In the genomic region with DNA sequence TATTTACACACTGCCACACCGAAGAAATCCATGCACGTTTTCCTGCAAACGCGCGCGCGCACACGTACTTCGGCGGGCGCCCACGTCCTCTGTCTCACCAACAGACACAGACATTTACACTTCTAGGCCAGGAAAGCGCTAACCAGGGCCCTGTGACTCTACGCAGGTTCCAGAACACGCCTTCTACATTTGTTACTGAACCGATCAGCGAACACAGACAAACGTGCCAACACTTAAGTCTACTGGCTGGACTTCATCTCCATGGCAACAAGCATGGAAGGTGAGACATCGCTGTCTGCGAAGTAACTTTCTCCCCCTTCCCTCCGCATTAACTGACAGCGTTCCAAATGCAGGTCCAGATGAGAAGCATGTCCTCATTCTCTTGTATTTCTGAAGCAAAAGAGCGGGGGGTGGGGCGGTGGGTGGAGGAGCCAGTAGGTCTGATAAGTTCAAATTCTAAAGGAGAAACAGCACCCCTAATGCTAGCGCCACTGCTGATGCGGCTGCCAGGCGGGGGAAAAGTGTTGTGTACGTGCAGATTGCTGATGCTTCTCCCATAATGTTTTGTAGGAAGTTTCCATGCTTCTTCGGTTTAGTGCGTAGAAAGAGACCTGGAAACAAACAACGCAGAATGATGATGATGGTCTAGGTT, we compare ENCODE assay signal across 13 cellular contexts. TPM values are rescaled to one million over a fixed set of nuclear protein-coding genes. Genes with fewer than 3 reads are reported as not detected.
A peak's percentile ranks its signal among the peaks of the same experiment; 100 is the strongest.
DNase-seq lines count a peak whose midpoint lies in the region; ATAC-seq, FAIRE-seq and TF ChIP-seq lines count a peak whose summit lies in the region.
"Had no signal": no experiment of that assay in that cellular context is flagged by ENCODE, and none has a peak within 500 bp of the region (broad histone marks: within the 10 kb centered on the region; RNA-seq: fewer than 3 reads in every experiment).

A gene (plus strand): TSS at position 92 of the 652 bp plus-strand sequence. CDS start 9,636 bp downstream, outside the sequence.

- no peak within 1 kb of the TSS for H2AFZ ChIP-seq in GM12878 (ENCODE audit: control insufficient read depth, low read depth, low read length)

- intact Hi-C loops in GM12878 (cut with micrococcal nuclease; ENCODE audit: unreplicated experiment) = no loop called here
- intact Hi-C loops in left colon (cut with DNase I, micrococcal nuclease) = no loop called here

- CTCF ChIA-PET in GM12878 (lab: Yijun Ruan, JAX) = no interaction called here
- CTCF ChIA-PET in activated CD4-positive, alpha-beta memory T cell treated with anti-CD3 and anti-CD28 coated beads, Interleukin-2, amount 10 ng/mL, durations not matched to agents 7 days and 5 days (lab: Charles Lee) = no interaction called here

- peaks cover 33% of the 10 kb centered on the region for H3K27me3 Mint-ChIP-seq in activated T-cell treated with anti-CD3 and anti-CD28 coated beads, Interleukin-2, amount 50 U/mL, for 72 hours (ENCODE audit: low read depth)
- H3K27me3 Mint-ChIP-seq in activated CD4-positive, alpha-beta memory T cell treated with anti-CD3 and anti-CD28 coated beads, Interleukin-2, amount 10 ng/mL, durations not matched to agents 7 days and 5 days = peaks cover 18% of the 10 kb centered on the region

- H4K20me1 ChIP-seq in GM12878 (ENCODE audit: control insufficient read depth, insufficient read depth) = no peaks in the 10 kb centered on the region

- H3K27ac Mint-ChIP-seq in activated T-cell treated with anti-CD3 and anti-CD28 coated beads, Interleukin-2, amount 50 U/mL, for 72 hours = no peak within 1 kb of the TSS
- no peak within 1 kb of the TSS for H3K27ac Mint-ChIP-seq in activated CD4-positive, alpha-beta memory T cell treated with anti-CD3 and anti-CD28 coated beads, Interleukin-2, amount 10 ng/mL, durations not matched to agents 7 days and 5 days

- no peak for TF ChIP-seq RAD21 in GM12878 (IDR thresholded peaks at IDR 0.05; ENCODE audit: insufficient read depth, low read depth, low read length)

- in situ Hi-C loops in GM12878 (cut with MboI) (no loop called here), KBM-7 (cut with MboI; ENCODE audit: low pct_unique_long_range_greater_than_20kb, low sequenced_read_pairs) (no loop called here)

- 45% methylated on average over 31 of the region's 31 CpGs for WGBS in GM12878 (ENCODE audit: insufficient coverage, insufficient replicate concordance, low lambda C conversion rate, missing lambda C conversion rate)

- no peak within 1 kb of the TSS for H3K4me2 ChIP-seq in GM12878 (ENCODE audit: control insufficient read depth, insufficient read depth)

- H3K4me3 Mint-ChIP-seq in activated T-cell treated with anti-CD3 and anti-CD28 coated beads, Interleukin-2, amount 50 U/mL, for 72 hours = peak within 1 kb of the TSS; percentile 54 to 76
- no peak within 1 kb of the TSS for H3K4me3 Mint-ChIP-seq in activated CD4-positive, alpha-beta memory T cell treated with anti-CD3 and anti-CD28 coated beads, Interleukin-2, amount 10 ng/mL, durations not matched to agents 7 days and 5 days

- FAIRE-seq in GM12878 (lab: Jason Lieb, UNC) = peak; percentile 47

- no peaks in the 10 kb centered on the region for H3K4me1 ChIP-seq in GM12878 (ENCODE audit: control insufficient read depth, insufficient read depth, low read length)
- H3K4me1 ChIP-seq in thoracic aorta (ENCODE audit: control insufficient read depth in 1 of 2, low read depth in 2 of 2) = no peaks in the 10 kb centered on the region
- H3K4me1 ChIP-seq: right lobe of liver had no signal

- no peaks in the 10 kb centered on the region for H3K79me2 ChIP-seq in GM12878 (ENCODE audit: control insufficient read depth, insufficient read depth, low read length)

- peaks cover 8% of the 10 kb centered on the region for H3K4me1 Mint-ChIP-seq in activated T-cell treated with anti-CD3 and anti-CD28 coated beads, Interleukin-2, amount 50 U/mL, for 72 hours (ENCODE audit: low read depth)
- peaks cover 3% of the 10 kb centered on the region for H3K4me1 Mint-ChIP-seq in activated CD4-positive, alpha-beta memory T cell treated with anti-CD3 and anti-CD28 coated beads, Interleukin-2, amount 10 ng/mL, durations not matched to agents 7 days and 5 days

- no peak within 1 kb of the TSS for H3K9ac ChIP-seq in GM12878 (ENCODE audit: control insufficient read depth, insufficient read depth, low read length)

- H3K9me3 Mint-ChIP-seq in activated T-cell treated with anti-CD3 and anti-CD28 coated beads, Interleukin-2, amount 50 U/mL, for 72 hours = peaks cover 3% of the 10 kb centered on the region in 2 donors
- no peaks in the 10 kb centered on the region for H3K9me3 Mint-ChIP-seq in activated CD4-positive, alpha-beta memory T cell treated with anti-CD3 and anti-CD28 coated beads, Interleukin-2, amount 10 ng/mL, durations not matched to agents 7 days and 5 days

- RAD21 ChIA-PET in GM12878 (lab: Charles Lee; ENCODE audit: unreplicated experiment) = no interaction called here

- no peak within 1 kb of the TSS for H3K27ac ChIP-seq in GM12878 (ENCODE audit: control insufficient read depth, insufficient read depth)
- H3K27ac ChIP-seq in thoracic aorta = no peak within 1 kb of the TSS
- H3K27ac ChIP-seq: C4-2B, right lobe of liver, SK-N-MC, suprapubic skin had no signal

- ATAC-seq in activated T-cell treated with anti-CD3 and anti-CD28 coated beads, Interleukin-2, amount 50 U/mL, for 72 hours (replicated peaks in 1 of 2) = no peak
- ATAC-seq in GM12878 = no peak
- ATAC-seq in left colon = peak; percentile 75
- ATAC-seq in thoracic aorta (ENCODE audit: insufficient number of reproducible peaks, low FRiP score, low read depth) = no peak

- TF ChIP-seq CTCF in GM12878 (IDR thresholded peaks at IDR 0.05 in 2 of 3, conservative IDR thresholded peaks at IDR 0.05 in 1 of 3; ENCODE audit: control insufficient read depth in 2 of 3, extremely low read depth in 1 of 3, insufficient read depth in 1 of 3, low read depth in 3 of 3, low read length in 3 of 3) = no peak
- no peak for TF ChIP-seq CTCF in thoracic aorta (IDR thresholded peaks at IDR 0.05)

- H3K36me3 ChIP-seq in GM12878 (ENCODE audit: control insufficient read depth in 2 of 2, insufficient read depth in 2 of 2, low read length in 1 of 2) = no peaks in the 10 kb centered on the region
- H3K36me3 ChIP-seq in thoracic aorta = no peaks in the 10 kb centered on the region
- H3K36me3 ChIP-seq: MG63, right lobe of liver, suprapubic skin had no signal

- DNase-seq in activated T-cell treated with anti-CD3 and anti-CD28 coated beads, Interleukin-2, amount 50 U/mL, for 72 hours = no peak
- no peak for DNase-seq in activated T-cell treated with anti-CD3 and anti-CD28 coated beads, Interleukin-2, amount 50 U/mL, for 48 hours
- DNase-seq in GM12878 (ENCODE audit: low read depth, low spot score) (no peak), left colon (peak in 1 of 2 donors; percentile 8), thoracic aorta (ENCODE audit: low spot score) (no peak), KBM-7 (no peak), H4 (ENCODE audit: low spot score) (no peak)
- DNase-seq in activated CD4-positive, alpha-beta memory T cell treated with anti-CD3 and anti-CD28 coated beads, Interleukin-2, amount 10 ng/mL, durations not matched to agents 7 days and 5 days = no peak

- H3K27me3 ChIP-seq in GM12878 (replicated peaks in 1 of 2; ENCODE audit: control insufficient read depth in 2 of 2, insufficient read depth in 2 of 2, low read length in 1 of 2) (no peaks in the 10 kb centered on the region), thoracic aorta (replicated peaks; ENCODE audit: insufficient read depth) (no peaks in the 10 kb centered on the region)
- H3K27me3 ChIP-seq: right lobe of liver had no signal

- no TSS peak for BruUV-seq in GM12878 (replicated peaks; lab: Mats Ljungman, UMichigan)

- POLR2A ChIA-PET in GM12878 (lab: Charles Lee) = no interaction called here
- POLR2A ChIA-PET in activated CD4-positive, alpha-beta memory T cell treated with anti-CD3 and anti-CD28 coated beads, Interleukin-2, amount 10 ng/mL, durations not matched to agents 7 days and 5 days (lab: Charles Lee) = no interaction called here

- H3K36me3 Mint-ChIP-seq in activated T-cell treated with anti-CD3 and anti-CD28 coated beads, Interleukin-2, amount 50 U/mL, for 72 hours (ENCODE audit: insufficient read depth in 2 of 2) = peaks cover 0 to 3% of the 10 kb centered on the region in 2 donors
- no peaks in the 10 kb centered on the region for H3K36me3 Mint-ChIP-seq in activated CD4-positive, alpha-beta memory T cell treated with anti-CD3 and anti-CD28 coated beads, Interleukin-2, amount 10 ng/mL, durations not matched to agents 7 days and 5 days (ENCODE audit: low read depth)

- H3K9me3 ChIP-seq in GM12878 (replicated peaks; ENCODE audit: control insufficient read depth, insufficient read depth, low read length) = no peaks in the 10 kb centered on the region
- H3K9me3 ChIP-seq in thoracic aorta = no peaks in the 10 kb centered on the region
- H3K9me3 ChIP-seq: MG63, right lobe of liver, suprapubic skin had no signal

- SMC1A ChIA-PET in GM12878 (lab: Charles Lee; ENCODE audit: uncharacterized antibody, unreplicated experiment) = no interaction called here

- H3K4me3 ChIP-seq in GM12878 = no peak within 1 kb of the TSS
- peak within 1 kb of the TSS; percentile 2 for H3K4me3 ChIP-seq in thoracic aorta
- H3K4me3 ChIP-seq: MG63, right lobe of liver, SK-N-MC, suprapubic skin had no signal

- TF ChIP-seq POLR2A in GM12878 (IDR thresholded peaks at IDR 0.05; ENCODE audit: low read depth, low read length) = no peak

- TF ChIP-seq EP300 in GM12878 (IDR thresholded peaks at IDR 0.05; ENCODE audit: borderline replicate concordance in 1 of 2, control insufficient read depth in 1 of 2, low read depth in 2 of 2, low read length in 2 of 2) = no peak

RNA-seq across cellular contexts. Expression of the gene that starts here (rescaled TPM):
- total RNA-seq in activated T-cell treated with anti-CD3 and anti-CD28 coated beads, Interleukin-2, amount 50 U/mL, for 72 hours = not detected
- not detected in 2 replicates for total RNA-seq in GM12878 (2013; cell fraction: nucleolus; rRNA removed)
- not detected in 2 replicates for total RNA-seq in GM12878 (2014; rRNA removed)
- total RNA-seq in GM12878 (2014; rRNA removed; fragmentation: Illumina TruSeq; extraction: Trizol) = 0.09 TPM in 1 of 2 replicates, not detected in the other
- total RNA-seq in GM12878 (2021) = not detected in 2 replicates
- not detected for polyA plus RNA-seq in GM12878 (2011; ENCODE audit: low read depth)
- not detected in 2 replicates for polyA plus RNA-seq in GM12878 (2011; rRNA removed)
- not detected in 2 replicates for polyA plus RNA-seq in GM12878 (2011; cell fraction: cytosol; rRNA removed)
- not detected in 2 replicates for polyA plus RNA-seq in GM12878 (2011; cell fraction: nucleus; rRNA removed)
- polyA plus RNA-seq in GM12878 (2012) = not detected in 2 replicates
- polyA plus RNA-seq in GM12878 (2014; fragmentation: Illumina TruSeq; extraction: Trizol) = 0.01 TPM in 1 of 2 replicates, not detected in the other
- polyA plus RNA-seq in GM12878 (2014; fragmentation: Nextera tagmentation; extraction: Ambion mirVana) = not detected
- not detected in 2 replicates for polyA plus RNA-seq in GM12878 (2014; rRNA removed)
- not detected for polyA plus RNA-seq in GM12878 (2016; fragmentation: Nextera tagmentation; extraction: Ambion mirVana)
- not detected in 2 replicates for polyA minus RNA-seq in GM12878 (2011; rRNA and poly(A)+ RNA removed)
- polyA minus RNA-seq in GM12878 (2011; cell fraction: cytosol; rRNA and poly(A)+ RNA removed) = not detected in 2 replicates
- polyA minus RNA-seq in GM12878 (2011; cell fraction: nucleus; rRNA and poly(A)+ RNA removed) = not detected in 2 replicates
- not detected for total RNA-seq in left colon
- total RNA-seq in thoracic aorta = not detected
- not detected for total RNA-seq in activated CD4-positive, alpha-beta memory T cell treated with anti-CD3 and anti-CD28 coated beads, Interleukin-2, amount 10 ng/mL, durations not matched to agents 7 days and 5 days
- not detected in 2 replicates for total RNA-seq in H4 (2014; rRNA removed; shearing (Covaris generic))
- total RNA-seq: right lobe of liver, suprapubic skin had no signal

Comparison
In these comparisons a context has a peak if more than half of its experiments do, and no peak if none do; other contexts are left out.
1. Peak in ATAC-seq in left colon; RNA of the gene not detected or under 1 TPM.